ENCODE assay signal across 9 cellular contexts in genomic region chr3:44058022-44058867, GRCh38.
DNase-seq lines count a peak whose midpoint lies in the region; ATAC-seq and TF ChIP-seq lines count a peak whose summit lies in the region.
"Had no signal": no experiment of that assay in that cellular context is flagged by ENCODE, and none has a peak within 500 bp of the region (broad histone marks: within the 10 kb centered on the region; RNA-seq: fewer than 3 reads in every experiment).

No MANE protein-coding gene starts in this region.

- ATAC-seq in GM21529 (IDR thresholded peaks at IDR 0.05; ENCODE audit: unreplicated experiment) (peak; percentile 95), left colon (no peak)

- peak; percentile 75 for DNase-seq in GM13977 (ENCODE audit: low spot score)
- DNase-seq in HT1080 (ENCODE audit: low read depth), result peak; percentile 67
- DNase-seq in activated CD8-positive, alpha-beta memory T cell treated with anti-CD3 and anti-CD28 coated beads, Interleukin-2, amount 50 U/mL, for 48 hours, result peak; percentile 57
- peak; percentile 20 to 32 for DNase-seq in left colon
- no peak for DNase-seq in NCI-H524 treated with DMSO at 0.1 percent for 48 hours (lab: John Stamatoyannopoulos, UW)
- DNase-seq in epidermal melanocyte (ENCODE audit: insufficient read length, low spot score), result no peak
- no peak for DNase-seq in DMS53 (lab: John Stamatoyannopoulos, UW)
- DNase-seq: pancreas had no signal

- no peak for TF ChIP-seq CTCF in GM13977 (IDR thresholded peaks at IDR 0.05; ENCODE audit: extremely low read depth, insufficient read depth, missing control alignments)

- intact Hi-C loops in left colon (cut with DNase I, micrococcal nuclease), result no loop called here

- in situ Hi-C loops in GM13977 (cut with MboI; ENCODE audit: low pct_unique_long_range_greater_than_20kb, low sequenced_read_pairs, unreplicated experiment), result no loop called here

Comparison
In these comparisons a context has a peak if more than half of its experiments do, and no peak if none do; other contexts are left out.
1. DNase-seq: peak in GM13977 (single experiment), HT1080 (single experiment), activated CD8-positive, alpha-beta memory T cell treated with anti-CD3 and anti-CD28 coated beads, Interleukin-2, amount 50 U/mL, for 48 hours (single experiment) and left colon (2 of 2); none in NCI-H524 treated with DMSO at 0.1 percent for 48 hours (single experiment), epidermal melanocyte (single experiment) and DMS53 (single experiment).